ENCODE assay signal across 12 cellular contexts in genomic region chr5:150400327-150401075, GRCh38. TPM values are rescaled to one million over a fixed set of nuclear protein-coding genes. Genes with fewer than 3 reads are reported as not detected.
DNase-seq lines count a peak whose midpoint lies in the region; ATAC-seq, FAIRE-seq and TF ChIP-seq lines count a peak whose summit lies in the region.
"Had no signal": no experiment of that assay in that cellular context is flagged by ENCODE, and none has a peak within 500 bp of the region (broad histone marks: within the 10 kb centered on the region; RNA-seq: fewer than 3 reads in every experiment).

No MANE protein-coding gene starts in this region.

- H3K27me3 ChIP-seq in Loucy (ENCODE audit: insufficient read depth, low read length, poor library complexity, severe bottlenecking): no peaks in the 10 kb centered on the region
- H3K27me3 ChIP-seq in GM12878 (replicated peaks in 1 of 2; ENCODE audit: control insufficient read depth in 2 of 2, insufficient read depth in 2 of 2, low read length in 1 of 2): no peaks in the 10 kb centered on the region

- no peak for TF ChIP-seq CTCF in Loucy (conservative IDR thresholded peaks at IDR 0.05; ENCODE audit: low read length)
- TF ChIP-seq CTCF in GM12878 (IDR thresholded peaks at IDR 0.05 in 2 of 3, conservative IDR thresholded peaks at IDR 0.05 in 1 of 3; ENCODE audit: control insufficient read depth in 2 of 3, extremely low read depth in 1 of 3, insufficient read depth in 1 of 3, low read depth in 3 of 3, low read length in 3 of 3): no peak

- SMC1A ChIA-PET in GM12878 (lab: Charles Lee; ENCODE audit: uncharacterized antibody, unreplicated experiment): interaction anchor here (0.9 to 8.1 kb wide), 6 partner anchors 10 to 49 kb away, joined by 3 to 127 read pairs (median 8); partner anchors contain the start of gene CD74

- peak overlapping the region; percentile 46 for H3K27ac Mint-ChIP-seq in activated naive CD4-positive, alpha-beta T cell treated with anti-CD3 and anti-CD28 coated beads, Interleukin-2, amount 50 U/mL, for 24 hours
- H3K27ac Mint-ChIP-seq in activated naive CD4-positive, alpha-beta T cell treated with anti-CD3 and anti-CD28 coated beads for 36 hours: no peak overlapping the region
- peak overlapping the region; percentile 98 for H3K27ac Mint-ChIP-seq in stimulated activated naive B cell treated with anti-CD40 and anti-IgM and Interleukin-4, amounts not matched to agents 10 μg/mL and 1 μg/mL and 100 μg/mL, for 72 hours

- no peaks in the 10 kb centered on the region for H3K9me3 Mint-ChIP-seq in activated naive CD4-positive, alpha-beta T cell treated with anti-CD3 and anti-CD28 coated beads, Interleukin-2, amount 50 U/mL, for 24 hours
- H3K9me3 Mint-ChIP-seq in activated naive CD4-positive, alpha-beta T cell treated with anti-CD3 and anti-CD28 coated beads for 36 hours: no peaks in the 10 kb centered on the region
- H3K9me3 Mint-ChIP-seq in stimulated activated naive B cell treated with anti-CD40 and anti-IgM and Interleukin-4, amounts not matched to agents 10 μg/mL and 1 μg/mL and 100 μg/mL, for 72 hours: no peaks in the 10 kb centered on the region

- no TSS peak for BruUV-seq in GM12878 (replicated peaks; lab: Mats Ljungman, UMichigan)

- peaks cover 13% of the 10 kb centered on the region for H3K36me3 Mint-ChIP-seq in activated naive CD4-positive, alpha-beta T cell treated with anti-CD3 and anti-CD28 coated beads, Interleukin-2, amount 50 U/mL, for 24 hours
- H3K36me3 Mint-ChIP-seq in activated naive CD4-positive, alpha-beta T cell treated with anti-CD3 and anti-CD28 coated beads for 36 hours (ENCODE audit: low read depth): peaks cover 38% of the 10 kb centered on the region
- H3K36me3 Mint-ChIP-seq in stimulated activated naive B cell treated with anti-CD40 and anti-IgM and Interleukin-4, amounts not matched to agents 10 μg/mL and 1 μg/mL and 100 μg/mL, for 72 hours: peaks cover 54 to 84% of the 10 kb centered on the region in 2 donors

- intact Hi-C loops in activated naive CD4-positive, alpha-beta T cell treated with anti-CD3 and anti-CD28 coated beads for 36 hours (cut with micrococcal nuclease): no loop called here
- intact Hi-C loops in GM12878 (cut with micrococcal nuclease; ENCODE audit: unreplicated experiment): no loop called here

- ATAC-seq in GM12878 (peak; percentile 2), SK-N-SH treated with all-trans-retinoic acid at 6 μM for 48 hours (no peak)
- peak; percentile 3 to 13 for ATAC-seq in stimulated activated naive B cell treated with anti-CD40 and anti-IgM and Interleukin-4, amounts not matched to agents 10 μg/mL and 1 μg/mL and 100 μg/mL, for 72 hours (replicated peaks)

- H3F3A ChIP-seq in Loucy (ENCODE audit: low read depth): no peaks in the 10 kb centered on the region; the same call in 1 of the 2 replicates

- H3K79me2 ChIP-seq in Loucy (ENCODE audit: insufficient read depth, low read length) (no peaks in the 10 kb centered on the region), GM12878 (ENCODE audit: control insufficient read depth, insufficient read depth, low read length) (peaks cover 2% of the 10 kb centered on the region)

- H3K4me1 ChIP-seq in Loucy (ENCODE audit: insufficient read depth, low read length, poor library complexity, severe bottlenecking) (peaks cover 17% of the 10 kb centered on the region), GM12878 (ENCODE audit: control insufficient read depth, insufficient read depth, low read length) (no peaks in the 10 kb centered on the region; the same call in 1 of the 2 replicates)

- no peak overlapping the region for H3K4me3 Mint-ChIP-seq in activated naive CD4-positive, alpha-beta T cell treated with anti-CD3 and anti-CD28 coated beads, Interleukin-2, amount 50 U/mL, for 24 hours
- no peak overlapping the region for H3K4me3 Mint-ChIP-seq in activated naive CD4-positive, alpha-beta T cell treated with anti-CD3 and anti-CD28 coated beads for 36 hours
- H3K4me3 Mint-ChIP-seq in stimulated activated naive B cell treated with anti-CD40 and anti-IgM and Interleukin-4, amounts not matched to agents 10 μg/mL and 1 μg/mL and 100 μg/mL, for 72 hours: peak overlapping the region; percentile 23 to 70

- no peaks in the 10 kb centered on the region for H4K20me1 ChIP-seq in Loucy (ENCODE audit: insufficient read depth, low read length, poor library complexity, severe bottlenecking)
- peaks cover 34% of the 10 kb centered on the region for H4K20me1 ChIP-seq in GM12878 (ENCODE audit: control insufficient read depth, insufficient read depth)

- H3K27me3 Mint-ChIP-seq in activated naive CD4-positive, alpha-beta T cell treated with anti-CD3 and anti-CD28 coated beads, Interleukin-2, amount 50 U/mL, for 24 hours: no peaks in the 10 kb centered on the region
- H3K27me3 Mint-ChIP-seq in activated naive CD4-positive, alpha-beta T cell treated with anti-CD3 and anti-CD28 coated beads for 36 hours (ENCODE audit: low read depth): no peaks in the 10 kb centered on the region
- peaks cover 0 to 6% of the 10 kb centered on the region in 2 donors for H3K27me3 Mint-ChIP-seq in stimulated activated naive B cell treated with anti-CD40 and anti-IgM and Interleukin-4, amounts not matched to agents 10 μg/mL and 1 μg/mL and 100 μg/mL, for 72 hours

- H3K27ac ChIP-seq in GM12878 (ENCODE audit: control insufficient read depth, insufficient read depth): no peak overlapping the region

- in situ Hi-C loops in GM12878 (cut with MboI): no loop called here

- H3K36me3 ChIP-seq in Loucy (ENCODE audit: insufficient read depth, low read length) (peaks cover 52% of the 10 kb centered on the region; the same call in 1 of the 2 replicates), GM12878 (ENCODE audit: control insufficient read depth in 2 of 2, insufficient read depth in 2 of 2, low read length in 1 of 2) (peaks cover 46 to 50% of the 10 kb centered on the region in 2 experiments)

- WGBS in GM12878 (ENCODE audit: insufficient coverage, insufficient replicate concordance, low lambda C conversion rate, missing lambda C conversion rate): 30% methylated on average over 12 of the region's 12 CpGs

- no peak for TF ChIP-seq RAD21 in GM12878 (IDR thresholded peaks at IDR 0.05; ENCODE audit: insufficient read depth, low read depth, low read length)

- TF ChIP-seq POLR2A in GM12878 (IDR thresholded peaks at IDR 0.05; ENCODE audit: low read depth, low read length): peak; percentile 92
- no peak for TF ChIP-seq POLR2A in H54 (IDR thresholded peaks at IDR 0.05; ENCODE audit: low read depth, low read length)

- CTCF ChIA-PET in activated naive CD4-positive, alpha-beta T cell treated with anti-CD3 and anti-CD28 coated beads for 36 hours (lab: Charles Lee): interaction anchor here (0.6 to 1.5 kb wide), 6 partner anchors 13 to 244 kb away, joined by 3 read pairs; no protein-coding TSS in a partner anchor
- CTCF ChIA-PET in GM12878 (lab: Yijun Ruan, JAX): interaction anchor here (0.6 to 14.0 kb wide), 9 partner anchors 10 to 92 kb away, joined by 3 to 274 read pairs (median 7); partner anchors contain the start of gene CD74

- H3K9me3 ChIP-seq in Loucy (ENCODE audit: insufficient read depth, low read depth, low read length): no peaks in the 10 kb centered on the region
- no peaks in the 10 kb centered on the region for H3K9me3 ChIP-seq in GM12878 (replicated peaks; ENCODE audit: control insufficient read depth, insufficient read depth, low read length)

- H3K4me3 ChIP-seq in Loucy (ENCODE audit: low read length, poor library complexity, severe bottlenecking) (no peak overlapping the region), GM12878 (no peak overlapping the region)

- FAIRE-seq in GM12878 (lab: Jason Lieb, UNC): peak; percentile 56
- FAIRE-seq in H54 (lab: Jason Lieb, UNC): no peak

- H3K4me2 ChIP-seq in Loucy (ENCODE audit: low read depth, low read length, poor library complexity, severe bottlenecking) (peak overlapping the region; percentile 7), GM12878 (ENCODE audit: control insufficient read depth, insufficient read depth) (no peak overlapping the region)

- H2AFZ ChIP-seq in Loucy (ENCODE audit: low read length) (no peak overlapping the region), GM12878 (ENCODE audit: control insufficient read depth, low read depth, low read length) (no peak overlapping the region)

- DNase-seq in activated naive CD4-positive, alpha-beta T cell treated with anti-CD3 and anti-CD28 coated beads for 36 hours: no peak
- no peak for DNase-seq in GM12878 (ENCODE audit: low read depth, low spot score)
- peak; percentile 33 for DNase-seq in stimulated activated naive B cell treated with anti-CD40 and anti-IgM and Interleukin-4, amounts not matched to agents 10 μg/mL and 1 μg/mL and 100 μg/mL, for 72 hours
- no peak for DNase-seq in H54 (ENCODE audit: insufficient read length, low spot score)
- no peak for DNase-seq in NCI-H1436 treated with DMSO at 0.1 percent for 48 hours (lab: John Stamatoyannopoulos, UW)
- DNase-seq: activated CD4-positive, CD25-positive, alpha-beta regulatory T cell treated with anti-CD3 and anti-CD28 coated beads, Interleukin-2, amount 50 U/mL, for 72 hours; activated naive CD4-positive, alpha-beta T cell treated with anti-CD3 and anti-CD28 coated beads, Interleukin-2, amount 50 U/mL, for 16 hours; mesendoderm; stimulated activated CD4-positive, alpha-beta T cell treated with anti-CD3 and anti-CD28 coated beads, Interleukin-15, amount 100 ng/mL, for 24 hours had no signal

- no peaks in the 10 kb centered on the region for H3K9me2 ChIP-seq in Loucy (replicated peaks; ENCODE audit: low read depth, low read length)

- TF ChIP-seq EP300 in GM12878 (IDR thresholded peaks at IDR 0.05; ENCODE audit: borderline replicate concordance in 1 of 2, control insufficient read depth in 1 of 2, low read depth in 2 of 2, low read length in 2 of 2): no peak

- no peaks in the 10 kb centered on the region for H3K4me1 Mint-ChIP-seq in activated naive CD4-positive, alpha-beta T cell treated with anti-CD3 and anti-CD28 coated beads, Interleukin-2, amount 50 U/mL, for 24 hours
- no peaks in the 10 kb centered on the region for H3K4me1 Mint-ChIP-seq in activated naive CD4-positive, alpha-beta T cell treated with anti-CD3 and anti-CD28 coated beads for 36 hours (ENCODE audit: low read depth)
- peaks cover 53 to 62% of the 10 kb centered on the region in 2 donors for H3K4me1 Mint-ChIP-seq in stimulated activated naive B cell treated with anti-CD40 and anti-IgM and Interleukin-4, amounts not matched to agents 10 μg/mL and 1 μg/mL and 100 μg/mL, for 72 hours

- H3K9ac ChIP-seq in Loucy (ENCODE audit: low read depth, low read length, poor library complexity, severe bottlenecking): no peak overlapping the region
- H3K9ac ChIP-seq in GM12878 (ENCODE audit: control insufficient read depth, insufficient read depth, low read length): no peak overlapping the region

- RAD21 ChIA-PET in GM12878 (lab: Charles Lee; ENCODE audit: unreplicated experiment): interaction anchor here (0.5 to 8.6 kb wide), 7 partner anchors 10 to 140 kb away, joined by 3 to 115 read pairs (median 3); partner anchors contain the start of gene CD74

- POLR2A ChIA-PET in GM12878 (lab: Charles Lee): interaction anchor here (0.5 to 4.9 kb wide), 9 partner anchors 10 to 128 kb away, joined by 3 to 39 read pairs (median 4); partner anchors contain the start of gene CD74

RNA-seq across cellular contexts. Expression of gene CD74, which starts 12.2 kb away (rescaled TPM):
- 100 to 1,000 TPM; 312 to 316 TPM for total RNA-seq in activated naive CD4-positive, alpha-beta T cell treated with anti-CD3 and anti-CD28 coated beads for 36 hours
- 2,823 and 2,919 TPM in 2 replicates for total RNA-seq in GM12878 (2013; cell fraction: nucleolus; rRNA removed)
- total RNA-seq in GM12878 (2014; rRNA removed): 10,156 and 11,063 TPM in 2 replicates
- 2,507 and 2,767 TPM in 2 replicates for total RNA-seq in GM12878 (2014; rRNA removed; fragmentation: Illumina TruSeq; extraction: Trizol)
- total RNA-seq in GM12878 (2021): 4,973 and 5,010 TPM in 2 replicates
- 4,271 TPM for polyA plus RNA-seq in GM12878 (2011; ENCODE audit: low read depth)
- 309 and 1,760 TPM in 2 replicates for polyA plus RNA-seq in GM12878 (2011; rRNA removed)
- polyA plus RNA-seq in GM12878 (2011; cell fraction: cytosol; rRNA removed): 1,718 and 2,321 TPM in 2 replicates
- polyA plus RNA-seq in GM12878 (2011; cell fraction: nucleus; rRNA removed): 1,510 and 1,766 TPM in 2 replicates
- 6,323 and 7,232 TPM in 2 replicates for polyA plus RNA-seq in GM12878 (2012)
- polyA plus RNA-seq in GM12878 (2014; fragmentation: Illumina TruSeq; extraction: Trizol): 3,291 and 4,542 TPM in 2 replicates
- 1,000 to 10,000 TPM; 1,387 to 2,107 TPM for polyA plus RNA-seq in GM12878 (2014; fragmentation: Nextera tagmentation; extraction: Ambion mirVana)
- polyA plus RNA-seq in GM12878 (2014; rRNA removed): 3,302 and 5,141 TPM in 2 replicates
- 1,000 to 10,000 TPM; 6,006 to 6,596 TPM for polyA plus RNA-seq in GM12878 (2016; fragmentation: Nextera tagmentation; extraction: Ambion mirVana)
- 1,457 and 1,517 TPM in 2 replicates for polyA minus RNA-seq in GM12878 (2011; rRNA and poly(A)+ RNA removed)
- 1,302 and 1,364 TPM in 2 replicates for polyA minus RNA-seq in GM12878 (2011; cell fraction: cytosol; rRNA and poly(A)+ RNA removed)
- 388 and 604 TPM in 2 replicates for polyA minus RNA-seq in GM12878 (2011; cell fraction: nucleus; rRNA and poly(A)+ RNA removed)

RNA-seq across cellular contexts. Expression of gene TCOF1, which starts 43.0 kb away (rescaled TPM):
- total RNA-seq in activated naive CD4-positive, alpha-beta T cell treated with anti-CD3 and anti-CD28 coated beads for 36 hours: 100 to 1,000 TPM; 114 to 115 TPM
- 55.0 and 67.3 TPM in 2 replicates for total RNA-seq in GM12878 (2013; cell fraction: nucleolus; rRNA removed)
- total RNA-seq in GM12878 (2014; rRNA removed): 35.0 and 42.1 TPM in 2 replicates
- 30.5 and 35.6 TPM in 2 replicates for total RNA-seq in GM12878 (2014; rRNA removed; fragmentation: Illumina TruSeq; extraction: Trizol)
- total RNA-seq in GM12878 (2021): 74.7 and 83.9 TPM in 2 replicates
- 11.1 TPM for polyA plus RNA-seq in GM12878 (2011; ENCODE audit: low read depth)
- polyA plus RNA-seq in GM12878 (2011; rRNA removed): 6.4 and 12.7 TPM in 2 replicates
- 17.0 and 18.6 TPM in 2 replicates for polyA plus RNA-seq in GM12878 (2011; cell fraction: cytosol; rRNA removed)
- polyA plus RNA-seq in GM12878 (2011; cell fraction: nucleus; rRNA removed): 48.4 and 68.2 TPM in 2 replicates
- polyA plus RNA-seq in GM12878 (2012): 20.7 and 25.6 TPM in 2 replicates
- polyA plus RNA-seq in GM12878 (2014; fragmentation: Illumina TruSeq; extraction: Trizol): 39.4 and 56.1 TPM in 2 replicates
- 10 to 100 TPM in 1 of 2 experiments, 1 to 10 TPM in 1; 8.7 to 12.3 TPM for polyA plus RNA-seq in GM12878 (2014; fragmentation: Nextera tagmentation; extraction: Ambion mirVana)
- polyA plus RNA-seq in GM12878 (2014; rRNA removed): 35.4 and 44.6 TPM in 2 replicates
- 10 to 100 TPM; 71.2 to 76.3 TPM for polyA plus RNA-seq in GM12878 (2016; fragmentation: Nextera tagmentation; extraction: Ambion mirVana)
- polyA minus RNA-seq in GM12878 (2011; rRNA and poly(A)+ RNA removed): 14.8 and 21.1 TPM in 2 replicates
- polyA minus RNA-seq in GM12878 (2011; cell fraction: cytosol; rRNA and poly(A)+ RNA removed): 11.4 and 13.2 TPM in 2 replicates
- 19.5 and 38.2 TPM in 2 replicates for polyA minus RNA-seq in GM12878 (2011; cell fraction: nucleus; rRNA and poly(A)+ RNA removed)

RNA-seq across cellular contexts. Expression of gene RPS14, which starts 49.0 kb away (rescaled TPM):
- 1,000 to 10,000 TPM; 4,594 to 4,738 TPM for total RNA-seq in activated naive CD4-positive, alpha-beta T cell treated with anti-CD3 and anti-CD28 coated beads for 36 hours
- 281 and 294 TPM in 2 replicates for total RNA-seq in GM12878 (2013; cell fraction: nucleolus; rRNA removed)
- total RNA-seq in GM12878 (2014; rRNA removed): 3,103 and 3,139 TPM in 2 replicates
- total RNA-seq in GM12878 (2014; rRNA removed; fragmentation: Illumina TruSeq; extraction: Trizol): 2,472 and 2,596 TPM in 2 replicates
- 3,369 and 3,514 TPM in 2 replicates for total RNA-seq in GM12878 (2021)
- 9,466 TPM for polyA plus RNA-seq in GM12878 (2011; ENCODE audit: low read depth)
- 3,820 and 3,850 TPM in 2 replicates for polyA plus RNA-seq in GM12878 (2011; rRNA removed)
- 6,340 and 8,149 TPM in 2 replicates for polyA plus RNA-seq in GM12878 (2011; cell fraction: cytosol; rRNA removed)
- 1,312 and 1,697 TPM in 2 replicates for polyA plus RNA-seq in GM12878 (2011; cell fraction: nucleus; rRNA removed)
- polyA plus RNA-seq in GM12878 (2012): 4,574 and 5,154 TPM in 2 replicates
- polyA plus RNA-seq in GM12878 (2014; fragmentation: Illumina TruSeq; extraction: Trizol): 3,219 and 4,047 TPM in 2 replicates
- 1,000 to 10,000 TPM; 2,295 to 2,356 TPM for polyA plus RNA-seq in GM12878 (2014; fragmentation: Nextera tagmentation; extraction: Ambion mirVana)
- polyA plus RNA-seq in GM12878 (2014; rRNA removed): 3,649 and 3,781 TPM in 2 replicates
- 1,000 to 10,000 TPM; 2,318 to 2,319 TPM for polyA plus RNA-seq in GM12878 (2016; fragmentation: Nextera tagmentation; extraction: Ambion mirVana)
- 1,451 and 1,695 TPM in 2 replicates for polyA minus RNA-seq in GM12878 (2011; rRNA and poly(A)+ RNA removed)
- polyA minus RNA-seq in GM12878 (2011; cell fraction: cytosol; rRNA and poly(A)+ RNA removed): 359 and 410 TPM in 2 replicates
- polyA minus RNA-seq in GM12878 (2011; cell fraction: nucleus; rRNA and poly(A)+ RNA removed): 135 and 152 TPM in 2 replicates

Comparison
In these comparisons a context has a peak if more than half of its experiments do, and no peak if none do; other contexts are left out.
1. H3K4me3 Mint-ChIP-seq: peak in stimulated activated naive B cell treated with anti-CD40 and anti-IgM and Interleukin-4, amounts not matched to agents 10 μg/mL and 1 μg/mL and 100 μg/mL, for 72 hours (2 of 2); none in activated naive CD4-positive, alpha-beta T cell treated with anti-CD3 and anti-CD28 coated beads, Interleukin-2, amount 50 U/mL, for 24 hours (single experiment) and activated naive CD4-positive, alpha-beta T cell treated with anti-CD3 and anti-CD28 coated beads for 36 hours (single experiment).
2. RNA of gene CD74, which starts 12.2 kb away (total RNA-seq): 2,507 to 11,063 TPM in GM12878; 312 to 316 TPM in activated naive CD4-positive, alpha-beta T cell treated with anti-CD3 and anti-CD28 coated beads for 36 hours; every median in the first group is over 4 times any median in the second.